Comparison of ENCODE assay signal across 11 cellular contexts in the genomic region with DNA sequence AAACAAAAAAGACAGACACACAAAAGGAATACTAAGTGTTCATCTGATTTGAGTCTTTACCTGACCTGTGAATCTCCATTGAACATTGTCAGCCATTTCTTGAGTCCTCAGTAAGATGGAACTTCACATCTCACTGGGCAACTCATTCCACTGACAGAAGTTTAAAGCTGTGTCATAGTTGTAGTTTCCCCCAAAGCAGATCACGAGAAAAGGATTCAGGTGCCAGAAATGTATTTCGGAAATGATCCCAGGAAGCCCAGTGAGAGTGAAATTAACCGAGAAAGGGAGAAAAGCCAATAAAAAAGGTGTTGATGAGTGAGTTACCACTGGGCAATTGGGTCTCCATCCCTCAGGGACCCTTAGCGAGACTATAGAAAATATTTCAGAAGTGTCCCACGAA. TPM values are rescaled to one million over a fixed set of nuclear protein-coding genes. Genes with fewer than 3 reads are reported as not detected.
DNase-seq lines count a peak whose midpoint lies in the region; ATAC-seq and TF ChIP-seq lines count a peak whose summit lies in the region.
"Had no signal": no experiment of that assay in that cellular context is flagged by ENCODE, and none has a peak within 500 bp of the region (broad histone marks: within the 10 kb centered on the region; RNA-seq: fewer than 3 reads in every experiment).

No MANE protein-coding gene starts in this region.

- no peaks in the 10 kb centered on the region for H3K36me3 Mint-ChIP-seq in activated CD4-positive, alpha-beta T cell treated with anti-CD3 and anti-CD28 coated beads, Interleukin-2, amount 10 ng/mL, durations not matched to agents 7 days and 5 days (ENCODE audit: low read depth)
- H3K36me3 Mint-ChIP-seq in activated CD4-positive, alpha-beta T cell treated with anti-CD3 and anti-CD28 coated beads for 36 hours (ENCODE audit: low read depth) = peaks cover 2% of the 10 kb centered on the region
- peaks cover under 1% of the 10 kb centered on the region for H3K36me3 Mint-ChIP-seq in osteocyte (ENCODE audit: unreplicated experiment)

- no peaks in the 10 kb centered on the region for H3K27me3 Mint-ChIP-seq in activated CD4-positive, alpha-beta T cell treated with anti-CD3 and anti-CD28 coated beads, Interleukin-2, amount 10 ng/mL, durations not matched to agents 7 days and 5 days
- H3K27me3 Mint-ChIP-seq in activated CD4-positive, alpha-beta T cell treated with anti-CD3 and anti-CD28 coated beads for 36 hours = no peaks in the 10 kb centered on the region
- H3K27me3 Mint-ChIP-seq in osteocyte (ENCODE audit: unreplicated experiment) = no peaks in the 10 kb centered on the region

- H3K4me1 Mint-ChIP-seq in activated CD4-positive, alpha-beta T cell treated with anti-CD3 and anti-CD28 coated beads, Interleukin-2, amount 10 ng/mL, durations not matched to agents 7 days and 5 days = peaks cover 47% of the 10 kb centered on the region
- peaks cover 23% of the 10 kb centered on the region for H3K4me1 Mint-ChIP-seq in activated CD4-positive, alpha-beta T cell treated with anti-CD3 and anti-CD28 coated beads for 36 hours
- peaks cover 45% of the 10 kb centered on the region for H3K4me1 Mint-ChIP-seq in osteocyte (ENCODE audit: unreplicated experiment)

- intact Hi-C loops in activated CD4-positive, alpha-beta T cell treated with anti-CD3 and anti-CD28 coated beads for 36 hours (cut with DNase I, micrococcal nuclease) = no loop called here
- intact Hi-C loops in sciatic nerve (cut with DNase I) = no loop called here

- H3K9me3 Mint-ChIP-seq in activated CD4-positive, alpha-beta T cell treated with anti-CD3 and anti-CD28 coated beads, Interleukin-2, amount 10 ng/mL, durations not matched to agents 7 days and 5 days = no peaks in the 10 kb centered on the region
- H3K9me3 Mint-ChIP-seq in activated CD4-positive, alpha-beta T cell treated with anti-CD3 and anti-CD28 coated beads for 36 hours (ENCODE audit: low read depth) = no peaks in the 10 kb centered on the region
- no peaks in the 10 kb centered on the region for H3K9me3 Mint-ChIP-seq in osteocyte (ENCODE audit: unreplicated experiment)

- no peak for TF ChIP-seq CTCF in osteocyte (IDR thresholded peaks at IDR 0.05)

- DNase-seq in activated CD4-positive, alpha-beta T cell treated with anti-CD3 and anti-CD28 coated beads, Interleukin-2, amount 10 ng/mL, durations not matched to agents 7 days and 5 days = no peak
- DNase-seq in activated CD4-positive, alpha-beta T cell treated with anti-CD3 and anti-CD28 coated beads for 36 hours = no peak
- no peak for DNase-seq in osteocyte (ENCODE audit: extremely low spot score, unreplicated experiment)
- DNase-seq in RKO (ENCODE audit: low spot score) = no peak
- no peak for DNase-seq in sciatic nerve (ENCODE audit: low spot score)
- DNase-seq: NCI-H1436, WERI-Rb-1 had no signal

- POLR2A ChIA-PET in activated CD4-positive, alpha-beta T cell treated with anti-CD3 and anti-CD28 coated beads, Interleukin-2, amount 10 ng/mL, durations not matched to agents 7 days and 5 days (lab: Charles Lee) = no interaction called here
- POLR2A ChIA-PET in activated CD4-positive, alpha-beta T cell treated with anti-CD3 and anti-CD28 coated beads for 36 hours (lab: Charles Lee) = no interaction called here

- no peak for ATAC-seq in activated CD4-positive, alpha-beta T cell treated with anti-CD3 and anti-CD28 coated beads for 36 hours
- peak; percentile 30 for ATAC-seq in GM21717 (IDR thresholded peaks at IDR 0.05; ENCODE audit: unreplicated experiment)
- ATAC-seq in HG03558 (IDR thresholded peaks at IDR 0.05; ENCODE audit: extremely low read depth, unreplicated experiment) = peak; percentile 9
- no peak for ATAC-seq in sciatic nerve
- ATAC-seq in HG03108 (IDR thresholded peaks at IDR 0.05; ENCODE audit: unreplicated experiment) = no peak

- CTCF ChIA-PET in activated CD4-positive, alpha-beta T cell treated with anti-CD3 and anti-CD28 coated beads, Interleukin-2, amount 10 ng/mL, durations not matched to agents 7 days and 5 days (lab: Charles Lee) = no interaction called here
- CTCF ChIA-PET in activated CD4-positive, alpha-beta T cell treated with anti-CD3 and anti-CD28 coated beads for 36 hours (lab: Charles Lee) = no interaction called here

- peak overlapping the region; percentile 61 for H3K27ac Mint-ChIP-seq in activated CD4-positive, alpha-beta T cell treated with anti-CD3 and anti-CD28 coated beads, Interleukin-2, amount 10 ng/mL, durations not matched to agents 7 days and 5 days
- H3K27ac Mint-ChIP-seq in activated CD4-positive, alpha-beta T cell treated with anti-CD3 and anti-CD28 coated beads for 36 hours = no peak overlapping the region
- H3K27ac Mint-ChIP-seq in osteocyte (ENCODE audit: unreplicated experiment) = peak overlapping the region; percentile 54

- H3K4me3 Mint-ChIP-seq in activated CD4-positive, alpha-beta T cell treated with anti-CD3 and anti-CD28 coated beads, Interleukin-2, amount 10 ng/mL, durations not matched to agents 7 days and 5 days = no peak overlapping the region
- H3K4me3 Mint-ChIP-seq in activated CD4-positive, alpha-beta T cell treated with anti-CD3 and anti-CD28 coated beads for 36 hours = no peak overlapping the region
- no peak overlapping the region for H3K4me3 Mint-ChIP-seq in osteocyte (ENCODE audit: unreplicated experiment)

RNA-seq across cellular contexts. Expression of gene CHD9, which starts 6.5 kb away (rescaled TPM):
- 10 to 100 TPM; 20.5 to 23.9 TPM for total RNA-seq in activated CD4-positive, alpha-beta T cell treated with anti-CD3 and anti-CD28 coated beads, Interleukin-2, amount 10 ng/mL, durations not matched to agents 7 days and 5 days
- 10 to 100 TPM; 13.2 to 18.8 TPM for total RNA-seq in activated CD4-positive, alpha-beta T cell treated with anti-CD3 and anti-CD28 coated beads for 36 hours
- total RNA-seq in osteocyte (98.9 and 99.0 TPM in 2 replicates), sciatic nerve (137 TPM)

RNA-seq across cellular contexts. Expression of gene CHD9NB, which starts 8.6 kb away (rescaled TPM):
- under 1 TPM; 0.15 to 0.27 TPM for total RNA-seq in activated CD4-positive, alpha-beta T cell treated with anti-CD3 and anti-CD28 coated beads, Interleukin-2, amount 10 ng/mL, durations not matched to agents 7 days and 5 days
- total RNA-seq in activated CD4-positive, alpha-beta T cell treated with anti-CD3 and anti-CD28 coated beads for 36 hours = under 1 TPM in 1 of 2 experiments, not detected in 1; 0.14 TPM
- total RNA-seq in osteocyte = 3.4 and 4.8 TPM in 2 replicates
- 7.5 TPM for total RNA-seq in sciatic nerve
- total RNA-seq: RPMI7951 had no signal

Comparison
In these comparisons a context has a peak if more than half of its experiments do, and no peak if none do; other contexts are left out.
1. ATAC-seq: peak in GM21717 (single experiment) and HG03558 (single experiment); none in activated CD4-positive, alpha-beta T cell treated with anti-CD3 and anti-CD28 coated beads for 36 hours (single experiment), sciatic nerve (single experiment) and HG03108 (single experiment).